ENCODE assay signal across 1 cellular context in genomic region chr2:74550231-74550630, GRCh38.
TF ChIP-seq lines count a peak whose summit lies in the region.

No MANE protein-coding gene starts in this region.

TF ChIP-seq in A549, 52 proteins besides CTCF, POLR2A, EP300 and RAD21:
- TF ChIP-seq ATOH8 (CRISPR knock-in tag; IDR thresholded peaks at IDR 0.05; ENCODE audit: low read depth) (no peak), HOXB13 (CRISPR knock-in tag; IDR thresholded peaks at IDR 0.05; ENCODE audit: low read depth) (no peak), TP53 (CRISPR knock-in tag; IDR thresholded peaks at IDR 0.05) (no peak), CHD2 (IDR thresholded peaks at IDR 0.05; ENCODE audit: low read length, partially characterized antibody) (no peak), REST (IDR thresholded peaks at IDR 0.05) (no peak), SMC3 (IDR thresholded peaks at IDR 0.05) (no peak), NFE2L2 (conservative IDR thresholded peaks at IDR 0.05; ENCODE audit: low read length) (no peak), RCOR1 (IDR thresholded peaks at IDR 0.05; ENCODE audit: low read depth, low read length) (no peak), ZSCAN20 (CRISPR knock-in tag; IDR thresholded peaks at IDR 0.05) (no peak), EHMT2 (IDR thresholded peaks at IDR 0.05; ENCODE audit: low read depth) (no peak), HEYL (CRISPR knock-in tag; IDR thresholded peaks at IDR 0.05) (no peak), BCL3 (IDR thresholded peaks at IDR 0.05) (no peak), NPAS2 (CRISPR knock-in tag; IDR thresholded peaks at IDR 0.05; ENCODE audit: borderline replicate concordance) (no peak), CBX2 (IDR thresholded peaks at IDR 0.05; ENCODE audit: borderline replicate concordance, low read depth) (no peak), POLR2AphosphoS2 (conservative IDR thresholded peaks at IDR 0.05; ENCODE audit: low read length) (no peak), FOSL2 (IDR thresholded peaks at IDR 0.05) (no peak), FOSL2 (CRISPR knock-in tag; IDR thresholded peaks at IDR 0.05) (no peak), RARB (CRISPR knock-in tag; IDR thresholded peaks at IDR 0.05) (no peak), TFCP2L1 (CRISPR knock-in tag; IDR thresholded peaks at IDR 0.05) (no peak), EHF (CRISPR knock-in tag; IDR thresholded peaks at IDR 0.05) (no peak)
